ENCODE assay signal across 17 cellular contexts in the genomic region with DNA sequence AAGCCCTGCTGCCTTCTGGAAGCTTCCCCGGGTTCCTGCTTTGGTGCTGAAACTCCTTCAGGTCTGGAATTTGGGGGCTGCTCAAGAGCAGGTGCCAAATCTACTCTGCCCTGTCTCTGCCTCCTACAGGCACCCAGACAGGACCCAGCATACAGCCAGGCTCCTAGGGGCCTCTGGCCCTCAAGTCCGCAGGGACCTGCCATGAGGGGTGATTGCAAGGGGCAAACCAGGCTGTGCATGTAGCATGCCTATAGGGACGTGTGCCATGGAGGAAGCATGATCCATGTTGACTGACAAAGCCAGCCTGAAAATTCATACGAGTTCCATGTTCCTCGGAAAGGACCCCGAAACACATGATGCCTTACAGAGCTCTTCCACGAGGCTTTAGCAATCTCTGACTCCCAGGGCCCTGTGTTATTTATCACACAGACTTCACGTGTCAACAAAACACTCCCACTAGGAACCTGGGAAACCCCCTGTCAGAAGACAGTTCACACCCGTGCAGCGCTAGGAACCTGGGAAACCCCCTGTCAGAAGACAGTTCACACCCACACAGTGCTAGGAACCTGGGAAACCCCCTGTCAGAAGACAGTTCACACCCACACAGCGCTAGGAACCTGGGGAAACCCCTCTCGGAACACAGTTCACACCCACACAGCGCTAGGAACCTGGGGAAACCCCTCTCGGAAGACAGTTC.
DNase-seq lines count a peak whose midpoint lies in the region; ATAC-seq lines count a peak whose summit lies in the region.
"Had no signal": no experiment of that assay in that cellular context is flagged by ENCODE, and none has a peak within 500 bp of the region (broad histone marks: within the 10 kb centered on the region; RNA-seq: fewer than 3 reads in every experiment).

No MANE protein-coding gene starts in this region.

- H3K27me3 Mint-ChIP-seq in CD8-positive, alpha-beta memory T cell = no peaks in the 10 kb centered on the region

- POLR2A ChIA-PET in CD8-positive, alpha-beta memory T cell (lab: Charles Lee) = no interaction called here

- no peaks in the 10 kb centered on the region for H3K36me3 ChIP-seq in CD8-positive, alpha-beta memory T cell (ENCODE audit: insufficient read depth, low read length)

- no peaks in the 10 kb centered on the region for H3K4me1 ChIP-seq in CD8-positive, alpha-beta memory T cell (ENCODE audit: insufficient read depth, low read length)

- DNase-seq in activated naive CD4-positive, alpha-beta T cell treated with Interleukin-2 at 50 U/mL for 16 hours = peak; percentile 55
- DNase-seq in activated naive CD4-positive, alpha-beta T cell (lab: John Stamatoyannopoulos, UW) = no peak
- peak in 3 of 5 donors; percentile 44 to 60 (median 45) for DNase-seq in CD8-positive, alpha-beta memory T cell
- peak; percentile 17 for DNase-seq in activated T-helper 9 cell treated with anti-CD3 and anti-CD28 coated beads, Interleukin-2, amount 50 U/mL, for 16 hours (ENCODE audit: low read depth)
- peak; percentile 30 for DNase-seq in stimulated activated CD4-positive, alpha-beta T cell treated with anti-CD3 and anti-CD28 coated beads, Interleukin-15, amount 100 ng/mL, for 24 hours
- DNase-seq in GM19238 (ENCODE audit: insufficient read length, low spot score) (no peak), SHP77 (lab: John Stamatoyannopoulos, UW) (no peak)
- DNase-seq: cortex of kidney, erythroblast, GDM1, KBM-7, NCI-H1105, NCI-H82, nephron progenitor cell, SW 1271 had no signal

- no peak overlapping the region for H3K4me3 Mint-ChIP-seq in CD8-positive, alpha-beta memory T cell
- H3K4me3 Mint-ChIP-seq: nephron progenitor cell, WTC11 had no signal

- H3K27ac Mint-ChIP-seq in CD8-positive, alpha-beta memory T cell = peak overlapping the region in 6 of 8 donors; percentile 24 to 84 (median 42)
- H3K27ac Mint-ChIP-seq: nephron progenitor cell, WTC11 had no signal

- H3K36me3 Mint-ChIP-seq in CD8-positive, alpha-beta memory T cell = peaks cover 0 to 1% (median 0%) of the 10 kb centered on the region in 3 donors

- no peak overlapping the region for H3K4me3 ChIP-seq in CD8-positive, alpha-beta memory T cell (ENCODE audit: low read length)

- peak overlapping the region; percentile 59 for H3K27ac ChIP-seq in CD8-positive, alpha-beta memory T cell (ENCODE audit: low read depth, low read length)

- H3K9me3 Mint-ChIP-seq in CD8-positive, alpha-beta memory T cell = peaks cover 0 to 5% (median 2%) of the 10 kb centered on the region in 5 donors

- ATAC-seq in GM18907 (IDR thresholded peaks at IDR 0.05; ENCODE audit: unreplicated experiment) = no peak
- ATAC-seq: WTC11 had no signal

- CTCF ChIA-PET in CD8-positive, alpha-beta memory T cell (lab: Charles Lee) = no interaction called here

- peaks cover 7% of the 10 kb centered on the region for H3K9me3 ChIP-seq in CD8-positive, alpha-beta memory T cell (ENCODE audit: low read length)

- no peaks in the 10 kb centered on the region for H3K27me3 ChIP-seq in CD8-positive, alpha-beta memory T cell (ENCODE audit: insufficient read depth, low read length, poor library complexity, severe bottlenecking)

- H3K4me1 Mint-ChIP-seq in CD8-positive, alpha-beta memory T cell = no peaks in the 10 kb centered on the region
- H3K4me1 Mint-ChIP-seq: nephron progenitor cell, WTC11 had no signal

Comparison
In these comparisons a context has a peak if more than half of its experiments do, and no peak if none do; other contexts are left out.
1. DNase-seq: peak in activated naive CD4-positive, alpha-beta T cell treated with Interleukin-2 at 50 U/mL for 16 hours (single experiment), CD8-positive, alpha-beta memory T cell (3 of 5), activated T-helper 9 cell treated with anti-CD3 and anti-CD28 coated beads, Interleukin-2, amount 50 U/mL, for 16 hours (single experiment) and stimulated activated CD4-positive, alpha-beta T cell treated with anti-CD3 and anti-CD28 coated beads, Interleukin-15, amount 100 ng/mL, for 24 hours (single experiment); none in activated naive CD4-positive, alpha-beta T cell (0 of 4), GM19238 (single experiment) and SHP77 (0 of 2).